Comparison of ENCODE assay signal across 17 cellular contexts in genomic region chr17:74821655-74822328, GRCh38. TPM values are rescaled to one million over a fixed set of nuclear protein-coding genes. Genes with fewer than 3 reads are reported as not detected.
"Had no signal": no experiment of that assay in that cellular context is flagged by ENCODE, and none has a peak within 500 bp of the region (broad histone marks: within the 10 kb centered on the region; RNA-seq: fewer than 3 reads in every experiment).

No MANE protein-coding gene starts in this region.

- H3K4me3 ChIP-seq: ascending aorta, colonic mucosa, smooth muscle cell, testis, upper lobe of right lung had no signal

- DNase-seq: activated CD4-positive, alpha-beta T cell treated with anti-CD3 and anti-CD28 coated beads for 1 hour; activated CD4-positive, alpha-beta T cell treated with anti-CD3 and anti-CD28 coated beads, Interleukin-2, amount 50 U/mL, for 4 hours; activated naive CD4-positive, alpha-beta T cell treated with Interleukin-2 at 50 U/mL for 16 hours; activated naive CD8-positive, alpha-beta T cell treated with anti-CD3 and anti-CD28 coated beads, Interleukin-2, amount 50 U/mL, for 24 hours; activated T-cell treated with anti-CD3 and anti-CD28 coated beads for 4 hours; colonic mucosa; foreskin melanocyte; naive B cell; stimulated activated naive CD8-positive, alpha-beta T cell treated with anti-CD3 and anti-CD28 coated beads, Interleukin-15, Interleukin-2, amounts not matched to agents 100 U/mL and 50 U/mL, for 24 hours; testis; upper lobe of right lung had no signal

- H3K9me3 ChIP-seq: ascending aorta, colonic mucosa, neutrophil, testis, upper lobe of right lung had no signal

- H3K36me3 ChIP-seq: colonic mucosa had no signal

- H3K27ac ChIP-seq: ascending aorta, colonic mucosa, neutrophil, parathyroid adenoma, testis, upper lobe of right lung had no signal

- H3K4me1 ChIP-seq: ascending aorta, colonic mucosa, upper lobe of right lung had no signal

- H3K27me3 ChIP-seq: ascending aorta, colonic mucosa, neutrophil, testis, upper lobe of right lung had no signal

RNA-seq across cellular contexts. Expression of gene GRIN2C, which starts 37.9 kb away (rescaled TPM):
- total RNA-seq: ascending aorta, left lobe of liver, mononuclear cell, upper lobe of right lung had no signal
